In the genomic region with DNA sequence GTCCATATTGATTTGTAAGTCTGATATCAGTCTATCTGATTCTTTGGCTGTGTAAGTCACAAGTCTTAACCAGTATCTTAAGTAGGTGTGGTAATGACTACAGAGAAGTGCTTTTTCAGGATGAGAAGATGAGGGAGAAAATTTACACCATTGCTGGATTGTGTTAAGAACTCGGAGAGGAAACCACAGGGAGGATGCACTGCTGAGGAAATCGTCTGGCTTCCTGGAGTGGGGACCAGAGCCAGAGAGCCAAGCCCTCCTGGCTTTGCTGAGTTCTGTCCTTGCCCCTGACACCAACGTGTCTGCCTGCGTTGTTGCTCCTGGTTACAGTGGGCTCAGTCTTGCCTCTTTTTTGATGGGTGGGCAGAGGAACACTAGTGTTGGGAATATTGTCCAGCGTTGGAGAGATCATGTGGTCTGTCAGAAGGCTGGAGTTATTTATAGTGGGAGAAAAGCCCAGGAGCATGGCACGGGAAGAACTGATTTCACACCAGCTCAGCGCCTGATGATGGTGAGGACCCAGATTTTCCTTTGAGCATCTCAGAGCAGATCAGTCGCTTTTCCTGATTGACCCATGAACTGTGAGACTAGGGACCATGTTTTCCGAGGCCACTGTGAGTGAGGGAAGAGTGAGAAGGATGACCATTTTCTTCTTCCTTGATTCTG, we compare ENCODE assay signal across 1 cellular context.
TF ChIP-seq lines count a peak whose summit lies in the region.

No MANE protein-coding gene starts in this region.

TF ChIP-seq in SK-N-SH, 30 proteins besides CTCF, POLR2A, EP300 and RAD21:
- no peak for TF ChIP-seq RFX5 (IDR thresholded peaks at IDR 0.05; ENCODE audit: low read length)
- no peak for TF ChIP-seq ELF1 (IDR thresholded peaks at IDR 0.05)
- no peak for TF ChIP-seq FOSL2 (IDR thresholded peaks at IDR 0.05; ENCODE audit: borderline replicate concordance, low read depth)
TF ChIP-seq in SK-N-SH: peak in this region for 0.
